ENCODE assay signal across 19 cellular contexts in the genomic region with DNA sequence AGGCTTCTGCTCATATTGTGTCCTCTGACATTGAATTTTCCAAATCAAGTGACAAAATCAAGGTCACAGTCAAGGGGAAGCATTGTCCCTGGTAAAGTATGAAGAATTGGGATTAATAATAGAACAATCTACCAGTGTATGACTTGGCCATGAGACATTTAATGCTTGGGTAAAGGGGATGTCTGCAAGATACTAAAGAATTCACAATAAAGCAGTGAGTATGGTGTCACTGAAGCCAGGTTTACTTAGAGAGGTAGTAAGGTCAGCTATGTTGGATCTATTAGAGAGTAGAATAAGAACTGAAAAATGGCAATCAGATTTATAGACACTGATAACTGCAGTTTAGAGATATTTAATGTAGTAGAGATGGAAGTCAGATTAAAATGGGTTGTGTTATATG.
"Had no signal": no experiment of that assay in that cellular context is flagged by ENCODE, and none has a peak within 500 bp of the region (broad histone marks: within the 10 kb centered on the region; RNA-seq: fewer than 3 reads in every experiment).

No MANE protein-coding gene starts in this region.

- H3K36me3 ChIP-seq: esophagus squamous epithelium, heart left ventricle, pancreas, spleen, tibial nerve, upper lobe of right lung, vagina had no signal

- H3K27ac ChIP-seq: esophagus squamous epithelium, pancreas, spleen, testis, tibial nerve, upper lobe of right lung, vagina had no signal

- FAIRE-seq: pancreas had no signal

- DNase-seq: dermis blood vessel endothelial cell; esophagus squamous epithelium; hippocampal formation; mesendoderm; naive B cell; occipital lobe; spleen; stimulated activated CD4-positive, alpha-beta T cell treated with anti-CD3 and anti-CD28 coated beads, Interleukin-15, amount 100 ng/mL, for 24 hours; stimulated activated CD4-positive, alpha-beta T cell treated with anti-CD3 and anti-CD28 coated beads, Interleukin-1b, Interleukin-23, amount 100 ng/mL, for 48 hours; stimulated activated CD4-positive, alpha-beta T cell treated with anti-CD3 and anti-CD28 coated beads, Interleukin-4, amount 100 ng/mL, for 24 hours; stimulated activated naive CD8-positive, alpha-beta T cell treated with anti-CD3 and anti-CD28 coated beads, Interleukin-15, amount 100 ng/mL, for 72 hours; testis; upper lobe of right lung had no signal

- H3K4me1 ChIP-seq: esophagus squamous epithelium, spleen, testis, upper lobe of right lung, vagina had no signal

- H3K27me3 ChIP-seq: esophagus squamous epithelium, heart left ventricle, pancreas, spleen, testis, tibial nerve, upper lobe of right lung, vagina had no signal

- ATAC-seq: right cardiac atrium; stimulated activated memory B cell treated with anti-CD40 and anti-IgM and Interleukin-4, amounts not matched to agents 10 μg/mL and 1 μg/mL and 100 μg/mL, for 72 hours; stimulated activated naive CD8-positive, alpha-beta T cell treated with anti-CD3 and anti-CD28 coated beads, Interleukin-15, amount 100 ng/mL, for 72 hours; upper lobe of right lung had no signal

- H3K9me3 ChIP-seq: esophagus squamous epithelium, heart left ventricle, pancreas, spleen, testis, tibial nerve, upper lobe of right lung, vagina had no signal

- H3K4me3 ChIP-seq: esophagus squamous epithelium, heart left ventricle, pancreas, spleen, testis, tibial nerve, upper lobe of right lung, vagina had no signal
